ENCODE assay signal across 8 cellular contexts in the genomic region with DNA sequence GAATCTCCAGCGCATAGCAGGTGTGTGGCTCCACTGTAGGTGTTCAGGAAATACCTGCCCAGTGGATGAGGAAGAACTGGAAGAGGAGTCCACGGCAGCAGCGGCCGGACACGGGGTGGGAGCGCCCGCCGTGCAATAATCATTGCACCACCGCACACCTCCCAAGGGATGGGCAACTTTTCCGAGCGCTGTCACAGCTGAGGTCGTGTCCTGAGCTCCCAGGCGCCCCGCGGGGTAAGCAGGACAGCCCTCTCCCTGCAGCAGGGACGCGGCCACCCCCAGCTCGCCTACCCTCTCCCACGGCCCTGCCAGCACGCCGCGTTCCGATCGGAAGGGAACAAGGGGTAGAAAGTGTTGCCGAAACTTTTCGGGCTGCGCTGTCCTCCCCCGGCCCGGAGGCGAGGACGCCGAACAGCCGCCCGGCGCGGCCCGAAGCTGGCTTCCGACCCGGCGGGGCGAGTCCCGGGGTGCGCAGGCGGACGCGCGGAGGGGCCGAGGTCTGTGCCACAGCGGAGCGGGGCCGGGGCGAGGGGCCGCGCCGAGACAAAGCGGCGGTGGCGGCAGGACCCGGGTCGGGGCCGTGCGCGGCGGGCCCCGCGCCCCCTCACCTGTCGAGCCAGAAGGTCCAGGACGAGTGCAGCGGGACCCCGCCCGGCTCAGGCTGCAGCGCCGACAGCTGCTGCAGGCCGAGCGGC. TPM values are rescaled to one million over a fixed set of nuclear protein-coding genes. Genes with fewer than 3 reads are reported as not detected.
A peak's percentile ranks its signal among the peaks of the same experiment; 100 is the strongest.
DNase-seq lines count a peak whose midpoint lies in the region; ATAC-seq lines count a peak whose summit lies in the region.

No MANE protein-coding gene starts in this region.

- H3K4me3 ChIP-seq in endocrine pancreas (ENCODE audit: control insufficient read depth, insufficient read depth, low read length) (peak overlapping the region; percentile 87), mucosa of rectum (ENCODE audit: low read length in 2 of 2) (peak overlapping the region; percentile 85 to 93), thymus (ENCODE audit: low read length) (peak overlapping the region; percentile 85)

- H3K9ac ChIP-seq in endocrine pancreas (ENCODE audit: control insufficient read depth, insufficient read depth, low read length): peak overlapping the region; percentile 82
- H3K9ac ChIP-seq in mucosa of rectum (ENCODE audit: low read depth in 1 of 2, low read length in 2 of 2): peak overlapping the region; percentile 79 to 81

- H3K4me1 ChIP-seq in endocrine pancreas (ENCODE audit: control insufficient read depth, insufficient read depth, low read length): peaks cover 4% of the 10 kb centered on the region
- H3K4me1 ChIP-seq in mucosa of rectum (ENCODE audit: control insufficient read depth in 2 of 2, insufficient read depth in 2 of 2, low read length in 2 of 2): peaks cover 6 to 18% of the 10 kb centered on the region in 2 donors
- peaks cover 27% of the 10 kb centered on the region for H3K4me1 ChIP-seq in thymus (ENCODE audit: control insufficient read depth, insufficient read depth, low read length)

- ATAC-seq in GM18520 (IDR thresholded peaks at IDR 0.05; ENCODE audit: unreplicated experiment) (peak; percentile 32), HG03354 (IDR thresholded peaks at IDR 0.05; ENCODE audit: poor library complexity, severe bottlenecking, unreplicated experiment) (peak; percentile 43)

- H3K27ac ChIP-seq in mucosa of rectum (ENCODE audit: low read depth in 2 of 2, low read length in 2 of 2) (peak overlapping the region; percentile 79 to 80), thymus (ENCODE audit: low read depth) (peak overlapping the region; percentile 82)

- WGBS in thymus: under 1% methylated on average over 75 of the region's 75 CpGs

- no peaks in the 10 kb centered on the region for H3K9me3 ChIP-seq in endocrine pancreas (ENCODE audit: control insufficient read depth, low read length)
- no peaks in the 10 kb centered on the region for H3K9me3 ChIP-seq in mucosa of rectum (ENCODE audit: control insufficient read depth in 2 of 2, low read length in 2 of 2)
- no peaks in the 10 kb centered on the region for H3K9me3 ChIP-seq in thymus (ENCODE audit: control insufficient read depth)

- H3K36me3 ChIP-seq in endocrine pancreas (ENCODE audit: control insufficient read depth, insufficient read depth, low read length) (no peaks in the 10 kb centered on the region), mucosa of rectum (ENCODE audit: control insufficient read depth in 2 of 2, insufficient read depth in 2 of 2, low read length in 2 of 2) (no peaks in the 10 kb centered on the region), thymus (ENCODE audit: control insufficient read depth, insufficient read depth) (no peaks in the 10 kb centered on the region)

- DNase-seq in 8988T (peak; percentile 78), SIG-M5 treated with dmso at 0.1 percent for 504 hours (lab: John Stamatoyannopoulos, UW; ENCODE audit: unreplicated experiment) (no peak)
- peak; percentile 16 for DNase-seq in activated CD4-positive, alpha-beta T cell treated with anti-CD3 and anti-CD28 coated beads for 1 hour

- H3K27me3 ChIP-seq in endocrine pancreas (ENCODE audit: control insufficient read depth, insufficient read depth, low read length) (no peaks in the 10 kb centered on the region), mucosa of rectum (ENCODE audit: control insufficient read depth in 2 of 2, insufficient read depth in 2 of 2, low read length in 2 of 2) (no peaks in the 10 kb centered on the region), thymus (ENCODE audit: control insufficient read depth, insufficient read depth) (no peaks in the 10 kb centered on the region)

RNA-seq across cellular contexts. Expression of a gene that starts 0.5 kb away (rescaled TPM):
- 13.7 TPM for polyA plus RNA-seq in thymus

RNA-seq across cellular contexts. Expression of a gene that starts 28.9 kb away (rescaled TPM):
- 1.7 TPM for polyA plus RNA-seq in thymus
